1 cellular context compared by ENCODE assay signal in the genomic region with DNA sequence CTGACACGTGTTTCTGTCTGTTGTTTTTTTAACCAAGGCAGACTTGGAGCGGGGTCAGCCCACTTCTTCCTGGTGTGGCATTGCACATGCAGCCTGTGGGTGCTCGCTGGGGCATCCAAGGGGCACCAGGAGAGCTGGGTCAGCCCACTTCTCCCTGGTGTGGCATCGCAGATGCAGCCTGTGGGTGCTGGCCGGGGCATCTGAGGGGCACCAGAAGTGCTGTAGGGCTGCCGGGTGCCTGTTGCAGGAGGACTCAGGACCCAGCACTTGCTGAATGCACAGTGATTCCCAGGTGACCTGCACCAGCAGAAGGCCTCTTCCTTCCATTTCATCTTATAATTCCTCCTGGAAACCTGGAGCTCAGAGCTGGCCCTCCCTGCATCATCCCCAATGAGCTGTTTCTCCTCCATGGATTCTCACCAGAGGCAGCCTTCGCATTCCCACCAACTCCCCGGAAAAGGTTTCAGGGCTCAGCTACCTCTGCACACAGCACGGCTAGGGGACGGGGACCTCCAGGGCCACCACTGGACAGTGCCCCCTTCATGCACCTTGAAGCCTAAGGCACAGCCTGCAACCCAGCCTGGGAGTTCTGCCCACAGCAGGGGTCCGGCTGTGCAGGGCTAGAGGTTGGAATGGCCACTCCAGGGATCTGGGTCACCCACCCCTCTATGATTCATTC.
TF ChIP-seq lines count a peak whose summit lies in the region.

No MANE protein-coding gene starts in this region.

TF ChIP-seq in HepG2, 621 proteins besides CTCF, POLR2A, EP300 and RAD21:
- TF ChIP-seq ZNF83 (CRISPR knock-in tag; IDR thresholded peaks at IDR 0.05; ENCODE audit: borderline replicate concordance) = no peak
- TF ChIP-seq MBD4 (IDR thresholded peaks at IDR 0.05; ENCODE audit: borderline replicate concordance, low read length) = no peak
- TF ChIP-seq NBN (conservative IDR thresholded peaks at IDR 0.05) = 0 out of 2 replicates have a peak, but pooled peaks have one; percentile 4
- TF ChIP-seq, protein P1, sequence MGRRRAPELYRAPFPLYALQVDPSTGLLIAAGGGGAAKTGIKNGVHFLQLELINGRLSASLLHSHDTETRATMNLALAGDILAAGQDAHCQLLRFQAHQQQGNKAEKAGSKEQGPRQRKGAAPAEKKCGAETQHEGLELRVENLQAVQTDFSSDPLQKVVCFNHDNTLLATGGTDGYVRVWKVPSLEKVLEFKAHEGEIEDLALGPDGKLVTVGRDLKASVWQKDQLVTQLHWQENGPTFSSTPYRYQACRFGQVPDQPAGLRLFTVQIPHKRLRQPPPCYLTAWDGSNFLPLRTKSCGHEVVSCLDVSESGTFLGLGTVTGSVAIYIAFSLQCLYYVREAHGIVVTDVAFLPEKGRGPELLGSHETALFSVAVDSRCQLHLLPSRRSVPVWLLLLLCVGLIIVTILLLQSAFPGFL (CRISPR knock-in tag; IDR thresholded peaks at IDR 0.05) = no peak
- TF ChIP-seq, protein P2, sequence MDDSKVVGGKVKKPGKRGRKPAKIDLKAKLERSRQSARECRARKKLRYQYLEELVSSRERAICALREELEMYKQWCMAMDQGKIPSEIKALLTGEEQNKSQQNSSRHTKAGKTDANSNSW (CRISPR knock-in tag; IDR thresholded peaks at IDR 0.05; ENCODE audit: borderline replicate concordance) = no peak
- TF ChIP-seq ZNF75D (CRISPR knock-in tag; IDR thresholded peaks at IDR 0.05; ENCODE audit: borderline replicate concordance) = no peak
- TF ChIP-seq, protein P3, sequence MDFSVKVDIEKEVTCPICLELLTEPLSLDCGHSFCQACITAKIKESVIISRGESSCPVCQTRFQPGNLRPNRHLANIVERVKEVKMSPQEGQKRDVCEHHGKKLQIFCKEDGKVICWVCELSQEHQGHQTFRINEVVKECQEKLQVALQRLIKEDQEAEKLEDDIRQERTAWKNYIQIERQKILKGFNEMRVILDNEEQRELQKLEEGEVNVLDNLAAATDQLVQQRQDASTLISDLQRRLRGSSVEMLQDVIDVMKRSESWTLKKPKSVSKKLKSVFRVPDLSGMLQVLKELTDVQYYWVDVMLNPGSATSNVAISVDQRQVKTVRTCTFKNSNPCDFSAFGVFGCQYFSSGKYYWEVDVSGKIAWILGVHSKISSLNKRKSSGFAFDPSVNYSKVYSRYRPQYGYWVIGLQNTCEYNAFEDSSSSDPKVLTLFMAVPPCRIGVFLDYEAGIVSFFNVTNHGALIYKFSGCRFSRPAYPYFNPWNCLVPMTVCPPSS (IDR thresholded peaks at IDR 0.05) = 0 out of 2 replicates have a peak, but pooled peaks have one; percentile 0
- TF ChIP-seq, protein P4, sequence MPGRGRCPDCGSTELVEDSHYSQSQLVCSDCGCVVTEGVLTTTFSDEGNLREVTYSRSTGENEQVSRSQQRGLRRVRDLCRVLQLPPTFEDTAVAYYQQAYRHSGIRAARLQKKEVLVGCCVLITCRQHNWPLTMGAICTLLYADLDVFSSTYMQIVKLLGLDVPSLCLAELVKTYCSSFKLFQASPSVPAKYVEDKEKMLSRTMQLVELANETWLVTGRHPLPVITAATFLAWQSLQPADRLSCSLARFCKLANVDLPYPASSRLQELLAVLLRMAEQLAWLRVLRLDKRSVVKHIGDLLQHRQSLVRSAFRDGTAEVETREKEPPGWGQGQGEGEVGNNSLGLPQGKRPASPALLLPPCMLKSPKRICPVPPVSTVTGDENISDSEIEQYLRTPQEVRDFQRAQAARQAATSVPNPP (CRISPR knock-in tag; IDR thresholded peaks at IDR 0.05) = no peak
- TF ChIP-seq SRY (CRISPR knock-in tag; IDR thresholded peaks at IDR 0.05) = no peak
- no peak for TF ChIP-seq SMC3 (IDR thresholded peaks at IDR 0.05; ENCODE audit: low read length)
- TF ChIP-seq TP53 (CRISPR knock-in tag; conservative IDR thresholded peaks at IDR 0.05) = no peak
- no peak for TF ChIP-seq KDM3A (CRISPR knock-in tag; IDR thresholded peaks at IDR 0.05; ENCODE audit: low read depth)
TF ChIP-seq in HepG2: peak in this region for 2.
